ENCODE assay signal across 17 cellular contexts in genomic region chr17:46184696-46185095, GRCh38. TPM values are rescaled to one million over a fixed set of nuclear protein-coding genes. Genes with fewer than 3 reads are reported as not detected.
DNase-seq lines count a peak whose midpoint lies in the region; ATAC-seq, FAIRE-seq and TF ChIP-seq lines count a peak whose summit lies in the region.
"Had no signal": no experiment of that assay in that cellular context is flagged by ENCODE, and none has a peak within 500 bp of the region (broad histone marks: within the 10 kb centered on the region; RNA-seq: fewer than 3 reads in every experiment).

No MANE protein-coding gene starts in this region.

- peak overlapping the region in 5 of 7 donors; percentile 4 to 58 (median 46) for H3K27ac Mint-ChIP-seq in CD14-positive monocyte
- peak overlapping the region; percentile 0; the same call in 1 of the 2 replicates for H3K27ac Mint-ChIP-seq in GM23338
- peak overlapping the region in 8 of 10 donors; percentile 7 to 51 (median 36) for H3K27ac Mint-ChIP-seq in naive thymus-derived CD8-positive, alpha-beta T cell

- H3K9me2 ChIP-seq in GM23338 (ENCODE audit: insufficient read depth), result no peaks in the 10 kb centered on the region

- H3K9me3 ChIP-seq in GM12878 (replicated peaks; ENCODE audit: control insufficient read depth, insufficient read depth, low read length), result no peaks in the 10 kb centered on the region
- no peaks in the 10 kb centered on the region for H3K9me3 ChIP-seq in right atrium auricular region
- H3K9me3 ChIP-seq: stomach had no signal

- H3K27ac ChIP-seq in GM23338 (ENCODE audit: low read depth) (peak overlapping the region; percentile 36; the same call in 1 of the 2 replicates), GM12878 (ENCODE audit: control insufficient read depth, insufficient read depth) (no peak overlapping the region), right atrium auricular region (no peak overlapping the region)
- H3K27ac ChIP-seq: hepatocyte, stomach had no signal

- FAIRE-seq in GM12878 (lab: Jason Lieb, UNC), result no peak
- FAIRE-seq: G401.6 had no signal

- H3K4me1 ChIP-seq in GM23338 (ENCODE audit: insufficient read depth) (peaks cover 95% of the 10 kb centered on the region), GM12878 (ENCODE audit: control insufficient read depth, insufficient read depth, low read length) (peaks cover 37% of the 10 kb centered on the region), right atrium auricular region (peaks cover 0 to 89% of the 10 kb centered on the region in 2 donors)

- H3K9me3 Mint-ChIP-seq in CD14-positive monocyte (no peaks in the 10 kb centered on the region), GM23338 (no peaks in the 10 kb centered on the region)
- no peaks in the 10 kb centered on the region for H3K9me3 Mint-ChIP-seq in naive thymus-derived CD8-positive, alpha-beta T cell

- TF ChIP-seq CTCF in CD14-positive monocyte (IDR thresholded peaks at IDR 0.05), result no peak
- TF ChIP-seq CTCF in GM23338 (conservative IDR thresholded peaks at IDR 0.05; ENCODE audit: low read depth in 2 of 2), result no peak
- no peak for TF ChIP-seq CTCF in GM12878 (IDR thresholded peaks at IDR 0.05 in 2 of 3, conservative IDR thresholded peaks at IDR 0.05 in 1 of 3; ENCODE audit: control insufficient read depth in 2 of 3, extremely low read depth in 1 of 3, insufficient read depth in 1 of 3, low read depth in 3 of 3, low read length in 3 of 3)
- no peak for TF ChIP-seq CTCF in right atrium auricular region (IDR thresholded peaks at IDR 0.05)

- H4K20me1 ChIP-seq in GM23338 (replicated peaks; ENCODE audit: insufficient read depth) (peaks cover 90% of the 10 kb centered on the region), GM12878 (ENCODE audit: control insufficient read depth, insufficient read depth) (peaks cover 11% of the 10 kb centered on the region; the same call in 1 of the 2 replicates)

- H3K4me3 Mint-ChIP-seq in CD14-positive monocyte (no peak overlapping the region), GM23338 (no peak overlapping the region; the same call in 2 of the 3 replicates)
- peak overlapping the region; percentile 5 to 98 (median 51) for H3K4me3 Mint-ChIP-seq in naive thymus-derived CD8-positive, alpha-beta T cell

- no peak for TF ChIP-seq RAD21 in GM12878 (IDR thresholded peaks at IDR 0.05; ENCODE audit: insufficient read depth, low read depth, low read length)

- SMC1A ChIA-PET in GM12878 (lab: Charles Lee; ENCODE audit: uncharacterized antibody, unreplicated experiment), result interaction anchor here (1.0 to 24.2 kb wide), 14 partner anchors 10 to 140 kb away, joined by 3 to 478 read pairs (median 27); no protein-coding TSS in a partner anchor

- H3K36me3 ChIP-seq in GM23338 (ENCODE audit: insufficient read depth) (no peaks in the 10 kb centered on the region), GM12878 (ENCODE audit: control insufficient read depth in 2 of 2, insufficient read depth in 2 of 2, low read length in 1 of 2) (peaks cover 0 to 3% of the 10 kb centered on the region in 2 experiments; a peak in 3 of 4 replicates), right atrium auricular region (no peaks in the 10 kb centered on the region)
- H3K36me3 ChIP-seq: stomach had no signal

- H3K79me2 ChIP-seq in GM23338 (replicated peaks; ENCODE audit: insufficient read depth) (peaks cover 100% of the 10 kb centered on the region), GM12878 (ENCODE audit: control insufficient read depth, insufficient read depth, low read length) (peaks cover 100% of the 10 kb centered on the region)

- peaks cover 81% of the 10 kb centered on the region for H3K4me1 Mint-ChIP-seq in CD14-positive monocyte
- peaks cover 90% of the 10 kb centered on the region for H3K4me1 Mint-ChIP-seq in GM23338
- H3K4me1 Mint-ChIP-seq in naive thymus-derived CD8-positive, alpha-beta T cell, result peaks cover 49 to 100% (median 97%) of the 10 kb centered on the region in 4 donors

- CTCF ChIA-PET in GM12878 (lab: Yijun Ruan, JAX), result interaction anchor here (0.9 to 7.1 kb wide), 16 partner anchors 7 to 140 kb away, joined by 3 to 120 read pairs (median 11); partner anchors contain the start of gene KANSL1

- intact Hi-C loops in CD14-positive monocyte (cut with micrococcal nuclease), result loop anchor here in 1 of 2 donors (5.0 kb wide), 2 partner anchors 32 to 607 kb away; no protein-coding TSS in a partner anchor
- intact Hi-C loops in GM12878 (cut with micrococcal nuclease; ENCODE audit: unreplicated experiment), result no loop called here

- no peak for DNase-seq in CD14-positive monocyte (ENCODE audit: low spot score)
- DNase-seq in GM23338 (ENCODE audit: low spot score), result no peak
- DNase-seq in GM12878 (ENCODE audit: low read depth, low spot score), result no peak
- no peak for DNase-seq in naive thymus-derived CD8-positive, alpha-beta T cell
- no peak for DNase-seq in KBM-7
- no peak for DNase-seq in right atrium auricular region (ENCODE audit: low spot score)
- DNase-seq: anterior cingulate cortex, cerebellar nuclear complex, islet precursor cell, mesenchymal stem cell, NCI-H1105, Right ventricle myocardium superior, stomach, T-helper 1 cell had no signal

- no TSS peak for BruUV-seq in GM12878 (replicated peaks; lab: Mats Ljungman, UMichigan)

- H3K4me3 ChIP-seq in GM23338 (no peak overlapping the region), GM12878 (no peak overlapping the region), right atrium auricular region (no peak overlapping the region)
- H3K4me3 ChIP-seq: hepatocyte, stomach had no signal

- no peak for TF ChIP-seq POLR2A in GM12878 (IDR thresholded peaks at IDR 0.05; ENCODE audit: low read depth, low read length)

- no peaks in the 10 kb centered on the region for H3F3A ChIP-seq in GM23338 (replicated peaks; ENCODE audit: low read depth)

- WGBS in GM12878 (ENCODE audit: insufficient coverage, insufficient replicate concordance, low lambda C conversion rate, missing lambda C conversion rate), result 89% methylated on average over 7 of the region's 7 CpGs

- H3K36me3 Mint-ChIP-seq in CD14-positive monocyte (peaks cover 3 to 6% of the 10 kb centered on the region in 2 donors), GM23338 (ENCODE audit: low read depth) (peaks cover 4% of the 10 kb centered on the region; the same call in 1 of the 3 replicates)
- peaks cover 0 to 18% (median 0%) of the 10 kb centered on the region in 3 donors for H3K36me3 Mint-ChIP-seq in naive thymus-derived CD8-positive, alpha-beta T cell

- no peak for ATAC-seq in GM23338
- ATAC-seq in GM12878, result no peak
- ATAC-seq in naive thymus-derived CD8-positive, alpha-beta T cell, result no peak
- ATAC-seq in GM18861 (IDR thresholded peaks at IDR 0.05; ENCODE audit: unreplicated experiment), result no peak

- RAD21 ChIA-PET in GM12878 (lab: Charles Lee; ENCODE audit: unreplicated experiment), result interaction anchor here (0.7 to 7.4 kb wide), 10 partner anchors 20 to 140 kb away, joined by 4 to 102 read pairs (median 6); no protein-coding TSS in a partner anchor

- no peak for TF ChIP-seq EP300 in GM12878 (IDR thresholded peaks at IDR 0.05; ENCODE audit: borderline replicate concordance in 1 of 2, control insufficient read depth in 1 of 2, low read depth in 2 of 2, low read length in 2 of 2)

- H2AFZ ChIP-seq in GM23338 (no peak overlapping the region), GM12878 (ENCODE audit: control insufficient read depth, low read depth, low read length) (no peak overlapping the region)
- H2AFZ ChIP-seq: hepatocyte had no signal

- H3K27me3 ChIP-seq in GM23338 (ENCODE audit: insufficient read depth), result no peaks in the 10 kb centered on the region
- no peaks in the 10 kb centered on the region for H3K27me3 ChIP-seq in GM12878 (replicated peaks in 1 of 2; ENCODE audit: control insufficient read depth in 2 of 2, insufficient read depth in 2 of 2, low read length in 1 of 2)
- no peaks in the 10 kb centered on the region for H3K27me3 ChIP-seq in right atrium auricular region
- H3K27me3 ChIP-seq: hepatocyte, stomach had no signal

- in situ Hi-C loops in GM12878 (cut with MboI) (loop anchor here (5.0 kb wide), 1 partner anchor 142 kb away; no protein-coding TSS in a partner anchor), KBM-7 (cut with MboI; ENCODE audit: low pct_unique_long_range_greater_than_20kb, low sequenced_read_pairs) (no loop called here)

- no peak overlapping the region for H3K9ac ChIP-seq in GM12878 (ENCODE audit: control insufficient read depth, insufficient read depth, low read length)

- peaks cover 0 to under 1% (median 0%) of the 10 kb centered on the region in 3 donors for H3K27me3 Mint-ChIP-seq in CD14-positive monocyte (ENCODE audit: low read depth in 3 of 3)
- H3K27me3 Mint-ChIP-seq in GM23338 (ENCODE audit: insufficient read depth, low read depth, poor library complexity), result peaks cover 13% of the 10 kb centered on the region
- H3K27me3 Mint-ChIP-seq in naive thymus-derived CD8-positive, alpha-beta T cell, result no peaks in the 10 kb centered on the region

- POLR2A ChIA-PET in GM12878 (lab: Charles Lee), result interaction anchor here (0.6 to 3.1 kb wide), 9 partner anchors 8 to 603 kb away, joined by 3 to 11 read pairs (median 3); partner anchors contain the start of gene KANSL1
- POLR2A ChIA-PET in naive thymus-derived CD8-positive, alpha-beta T cell (lab: Charles Lee), result interaction anchor here (0.7 to 4.8 kb wide), 3 partner anchors 8 to 602 kb away, joined by 3 to 26 read pairs (median 4); partner anchors contain the start of gene KANSL1

- peak overlapping the region; percentile 21; the same call in 1 of the 2 replicates for H3K4me2 ChIP-seq in GM23338
- H3K4me2 ChIP-seq in GM12878 (ENCODE audit: control insufficient read depth, insufficient read depth), result peak overlapping the region; percentile 55
- H3K4me2 ChIP-seq: hepatocyte had no signal

RNA-seq across cellular contexts. Expression of gene KANSL1, which starts 8.5 kb away (rescaled TPM):
- polyA plus RNA-seq in CD14-positive monocyte (1 to 10 TPM; 3.1 to 4.6 TPM), GM23338 (2016; fragmentation: Nextera tagmentation; extraction: Ambion mirVana) (43.6 and 49.0 TPM in 2 replicates), GM12878 (2011; rRNA removed) (29.8 and 35.5 TPM in 2 replicates), GM12878 (2014; fragmentation: Illumina TruSeq; extraction: Trizol) (27.4 and 30.2 TPM in 2 replicates), GM12878 (2014; fragmentation: Nextera tagmentation; extraction: Ambion mirVana) (1 to 10 TPM; 4.7 to 8.8 TPM), GM12878 (2014; rRNA removed) (21.8 and 28.6 TPM in 2 replicates), GM12878 (2016; fragmentation: Nextera tagmentation; extraction: Ambion mirVana) (10 to 100 TPM; 17.9 to 22.1 TPM)
- total RNA-seq in GM23338 (2014; rRNA removed; shearing (Covaris generic)), result 167 and 206 TPM in 2 replicates
- 808 and 890 TPM in 2 replicates for total RNA-seq in GM12878 (2013; cell fraction: nucleolus; rRNA removed)
- total RNA-seq in GM12878 (2014; rRNA removed) (38.1 and 41.9 TPM in 2 replicates), GM12878 (2014; rRNA removed; fragmentation: Illumina TruSeq; extraction: Trizol) (55.1 and 58.9 TPM in 2 replicates), GM12878 (2021) (53.1 and 60.6 TPM in 2 replicates), right atrium auricular region (10 to 100 TPM; 26.6 to 29.2 TPM)
- polyA plus RNA-seq in GM12878 (2011; ENCODE audit: low read depth), result 19.3 TPM
- 19.6 and 36.4 TPM in 2 replicates for polyA plus RNA-seq in GM12878 (2011; cell fraction: cytosol; rRNA removed)
- polyA plus RNA-seq in GM12878 (2011; cell fraction: nucleus; rRNA removed), result 91.2 and 109 TPM in 2 replicates
- polyA plus RNA-seq in GM12878 (2012), result 21.5 and 25.3 TPM in 2 replicates
- 165 and 213 TPM in 2 replicates for polyA minus RNA-seq in GM12878 (2011; rRNA and poly(A)+ RNA removed)
- 49.7 and 57.3 TPM in 2 replicates for polyA minus RNA-seq in GM12878 (2011; cell fraction: cytosol; rRNA and poly(A)+ RNA removed)
- polyA minus RNA-seq in GM12878 (2011; cell fraction: nucleus; rRNA and poly(A)+ RNA removed), result 183 and 241 TPM in 2 replicates
- total RNA-seq in naive thymus-derived CD8-positive, alpha-beta T cell, result 100 to 1,000 TPM; 206 to 208 TPM
- polyA plus RNA-seq in naive thymus-derived CD8-positive, alpha-beta T cell, result 10 to 100 TPM; 13.1 to 16.6 (median 13.2) TPM

Comparison
In these comparisons a context has a peak if more than half of its experiments do, and no peak if none do; other contexts are left out.
1. H3K4me3 Mint-ChIP-seq: peak in naive thymus-derived CD8-positive, alpha-beta T cell (10 of 10); none in CD14-positive monocyte (0 of 2) and GM23338 (single experiment).
2. Peak in every context shown above with its lines, with median percentiles within 50 percentile points of each other: H3K27ac Mint-ChIP-seq.